18 cellular contexts compared by ENCODE assay signal in genomic region chr2:166972418-166972817, GRCh38.
DNase-seq lines count a peak whose midpoint lies in the region; ATAC-seq and TF ChIP-seq lines count a peak whose summit lies in the region.
"Had no signal": no experiment of that assay in that cellular context is flagged by ENCODE, and none has a peak within 500 bp of the region (broad histone marks: within the 10 kb centered on the region; RNA-seq: fewer than 3 reads in every experiment).

No MANE protein-coding gene starts in this region.

- no peaks in the 10 kb centered on the region for H3K4me1 ChIP-seq in hepatocyte (ENCODE audit: insufficient read depth)
- H3K4me1 ChIP-seq in smooth muscle cell (ENCODE audit: low read depth), result no peaks in the 10 kb centered on the region

- ATAC-seq in GM18873 (IDR thresholded peaks at IDR 0.05; ENCODE audit: low FRiP score, unreplicated experiment), result no peak
- ATAC-seq: Panc1 had no signal

- no peaks in the 10 kb centered on the region for H3F3A ChIP-seq in smooth muscle cell (ENCODE audit: low read depth)

- no peaks in the 10 kb centered on the region for H3K79me2 ChIP-seq in hepatocyte
- no peaks in the 10 kb centered on the region for H3K79me2 ChIP-seq in smooth muscle cell (ENCODE audit: low read depth)

- H3K9me3 ChIP-seq in SK-N-MC (ENCODE audit: low read depth, low read length) (no peaks in the 10 kb centered on the region), hepatocyte (ENCODE audit: low read depth) (no peaks in the 10 kb centered on the region), smooth muscle cell (replicated peaks; ENCODE audit: low read depth) (no peaks in the 10 kb centered on the region)
- H3K9me3 ChIP-seq: MG63 had no signal

- no peak overlapping the region for H3K9ac ChIP-seq in SK-N-MC (ENCODE audit: insufficient read length)
- H3K9ac ChIP-seq in smooth muscle cell (ENCODE audit: low read depth), result no peak overlapping the region
- H3K9ac ChIP-seq: GM23248 had no signal

- peak overlapping the region; percentile 73 for H3K4me2 ChIP-seq in hepatocyte
- no peak overlapping the region for H3K4me2 ChIP-seq in smooth muscle cell

- H3K27me3 ChIP-seq in hepatocyte (no peaks in the 10 kb centered on the region), smooth muscle cell (ENCODE audit: low read depth) (no peaks in the 10 kb centered on the region)
- H3K27me3 ChIP-seq: MG63 had no signal

- H2AFZ ChIP-seq in hepatocyte, result peak overlapping the region; percentile 64
- peak overlapping the region; percentile 5 for H2AFZ ChIP-seq in smooth muscle cell (ENCODE audit: low read depth)
- H2AFZ ChIP-seq: GM23248 had no signal

- H3K4me3 ChIP-seq in SK-N-MC (no peak overlapping the region), hepatocyte (no peak overlapping the region), smooth muscle cell (peak overlapping the region; percentile 10)
- H3K4me3 ChIP-seq: GM23248, MG63 had no signal

- no peaks in the 10 kb centered on the region for H3K36me3 ChIP-seq in SK-N-MC (ENCODE audit: insufficient read depth, low read length)
- H3K36me3 ChIP-seq in hepatocyte (replicated peaks; ENCODE audit: insufficient read depth, low read depth), result no peaks in the 10 kb centered on the region
- no peaks in the 10 kb centered on the region for H3K36me3 ChIP-seq in smooth muscle cell (ENCODE audit: low read depth)
- H3K36me3 ChIP-seq: MG63 had no signal

- DNase-seq in DMS153 (lab: John Stamatoyannopoulos, UW) (peak; percentile 21), DMS153 treated with DMSO at 0.1 percent for 48 hours (lab: John Stamatoyannopoulos, UW; ENCODE audit: unreplicated experiment) (no peak), SK-N-MC (ENCODE audit: low read depth, low spot score) (no peak), hepatocyte (ENCODE audit: low spot score) (peak; percentile 13), smooth muscle cell (lab: John Stamatoyannopoulos, UW; ENCODE audit: unreplicated experiment) (no peak), CD1c-positive myeloid dendritic cell (ENCODE audit: extremely low spot score) (no peak), T-helper 1 cell (no peak)
- DNase-seq: AML-193; C1 segment of cervical spinal cord; CD8-positive, alpha-beta memory T cell; GM23248; Kasumi-1; MG63; NCI-H1417; NCI-H187 had no signal

- no peaks in the 10 kb centered on the region for H4K20me1 ChIP-seq in hepatocyte (ENCODE audit: insufficient read depth, poor library complexity, severe bottlenecking)
- H4K20me1 ChIP-seq in smooth muscle cell (ENCODE audit: low read depth), result no peaks in the 10 kb centered on the region

- peak overlapping the region; percentile 43; the same call in 1 of the 2 replicates for H3K27ac ChIP-seq in SK-N-MC
- peak overlapping the region; percentile 92 for H3K27ac ChIP-seq in hepatocyte
- H3K27ac ChIP-seq in smooth muscle cell (ENCODE audit: low read depth), result no peak overlapping the region
- H3K27ac ChIP-seq: 22Rv1, GM23248 had no signal

- TF ChIP-seq CTCF in hepatocyte (IDR thresholded peaks at IDR 0.05; ENCODE audit: poor library complexity) (no peak), smooth muscle cell (IDR thresholded peaks at IDR 0.05; ENCODE audit: borderline replicate concordance, insufficient read depth, poor library complexity, severe bottlenecking) (no peak)

- no peaks in the 10 kb centered on the region for H3K9me2 ChIP-seq in hepatocyte (replicated peaks; ENCODE audit: insufficient read depth)

Comparison
In these comparisons a context has a peak if more than half of its experiments do, and no peak if none do; other contexts are left out.
1. DNase-seq: peak in DMS153 (single experiment) and hepatocyte (single experiment); none in DMS153 treated with DMSO at 0.1 percent for 48 hours (single experiment), SK-N-MC (single experiment), smooth muscle cell (single experiment), CD1c-positive myeloid dendritic cell (single experiment) and T-helper 1 cell (0 of 5).